In the genomic region with DNA sequence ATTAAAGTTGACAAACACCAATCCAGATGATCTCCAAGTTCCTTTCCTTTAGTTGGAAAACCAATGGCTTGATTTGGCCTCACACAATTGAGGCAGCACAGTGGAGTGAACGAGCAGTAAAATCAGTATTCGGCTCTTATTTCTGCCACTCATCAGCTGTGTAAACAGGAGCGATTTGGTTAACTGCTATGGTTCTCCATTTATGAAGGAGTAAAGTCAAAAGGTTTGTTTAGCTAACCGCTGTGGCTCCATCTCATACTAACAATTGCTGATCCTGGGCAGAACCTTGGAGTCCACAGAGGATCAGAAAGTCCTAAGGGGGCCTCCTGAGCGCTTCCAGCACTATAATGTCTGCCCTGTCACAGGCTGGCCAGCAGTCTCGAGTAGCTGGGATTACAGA, we compare ENCODE assay signal across 1 cellular context.
TF ChIP-seq lines count a peak whose summit lies in the region.

No MANE protein-coding gene starts in this region.

TF ChIP-seq in SK-N-SH, 30 proteins besides CTCF, POLR2A, EP300 and RAD21 (continued from another document):
- TF ChIP-seq, protein P1, sequence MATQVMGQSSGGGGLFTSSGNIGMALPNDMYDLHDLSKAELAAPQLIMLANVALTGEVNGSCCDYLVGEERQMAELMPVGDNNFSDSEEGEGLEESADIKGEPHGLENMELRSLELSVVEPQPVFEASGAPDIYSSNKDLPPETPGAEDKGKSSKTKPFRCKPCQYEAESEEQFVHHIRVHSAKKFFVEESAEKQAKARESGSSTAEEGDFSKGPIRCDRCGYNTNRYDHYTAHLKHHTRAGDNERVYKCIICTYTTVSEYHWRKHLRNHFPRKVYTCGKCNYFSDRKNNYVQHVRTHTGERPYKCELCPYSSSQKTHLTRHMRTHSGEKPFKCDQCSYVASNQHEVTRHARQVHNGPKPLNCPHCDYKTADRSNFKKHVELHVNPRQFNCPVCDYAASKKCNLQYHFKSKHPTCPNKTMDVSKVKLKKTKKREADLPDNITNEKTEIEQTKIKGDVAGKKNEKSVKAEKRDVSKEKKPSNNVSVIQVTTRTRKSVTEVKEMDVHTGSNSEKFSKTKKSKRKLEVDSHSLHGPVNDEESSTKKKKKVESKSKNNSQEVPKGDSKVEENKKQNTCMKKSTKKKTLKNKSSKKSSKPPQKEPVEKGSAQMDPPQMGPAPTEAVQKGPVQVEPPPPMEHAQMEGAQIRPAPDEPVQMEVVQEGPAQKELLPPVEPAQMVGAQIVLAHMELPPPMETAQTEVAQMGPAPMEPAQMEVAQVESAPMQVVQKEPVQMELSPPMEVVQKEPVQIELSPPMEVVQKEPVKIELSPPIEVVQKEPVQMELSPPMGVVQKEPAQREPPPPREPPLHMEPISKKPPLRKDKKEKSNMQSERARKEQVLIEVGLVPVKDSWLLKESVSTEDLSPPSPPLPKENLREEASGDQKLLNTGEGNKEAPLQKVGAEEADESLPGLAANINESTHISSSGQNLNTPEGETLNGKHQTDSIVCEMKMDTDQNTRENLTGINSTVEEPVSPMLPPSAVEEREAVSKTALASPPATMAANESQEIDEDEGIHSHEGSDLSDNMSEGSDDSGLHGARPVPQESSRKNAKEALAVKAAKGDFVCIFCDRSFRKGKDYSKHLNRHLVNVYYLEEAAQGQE (IDR thresholded peaks at IDR 0.05; ENCODE audit: low read depth, low read length): no peak
- TF ChIP-seq, protein P2, sequence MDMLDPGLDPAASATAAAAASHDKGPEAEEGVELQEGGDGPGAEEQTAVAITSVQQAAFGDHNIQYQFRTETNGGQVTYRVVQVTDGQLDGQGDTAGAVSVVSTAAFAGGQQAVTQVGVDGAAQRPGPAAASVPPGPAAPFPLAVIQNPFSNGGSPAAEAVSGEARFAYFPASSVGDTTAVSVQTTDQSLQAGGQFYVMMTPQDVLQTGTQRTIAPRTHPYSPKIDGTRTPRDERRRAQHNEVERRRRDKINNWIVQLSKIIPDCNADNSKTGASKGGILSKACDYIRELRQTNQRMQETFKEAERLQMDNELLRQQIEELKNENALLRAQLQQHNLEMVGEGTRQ (IDR thresholded peaks at IDR 0.05; ENCODE audit: borderline replicate concordance, low read depth, low read length): no peak
- TF ChIP-seq ZBTB33 (IDR thresholded peaks at IDR 0.05; ENCODE audit: borderline replicate concordance, low read depth): no peak
- TF ChIP-seq, protein P3, sequence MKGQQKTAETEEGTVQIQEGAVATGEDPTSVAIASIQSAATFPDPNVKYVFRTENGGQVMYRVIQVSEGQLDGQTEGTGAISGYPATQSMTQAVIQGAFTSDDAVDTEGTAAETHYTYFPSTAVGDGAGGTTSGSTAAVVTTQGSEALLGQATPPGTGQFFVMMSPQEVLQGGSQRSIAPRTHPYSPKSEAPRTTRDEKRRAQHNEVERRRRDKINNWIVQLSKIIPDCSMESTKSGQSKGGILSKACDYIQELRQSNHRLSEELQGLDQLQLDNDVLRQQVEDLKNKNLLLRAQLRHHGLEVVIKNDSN (IDR thresholded peaks at IDR 0.05; ENCODE audit: borderline replicate concordance, low read depth): no peak
